In the genomic region with DNA sequence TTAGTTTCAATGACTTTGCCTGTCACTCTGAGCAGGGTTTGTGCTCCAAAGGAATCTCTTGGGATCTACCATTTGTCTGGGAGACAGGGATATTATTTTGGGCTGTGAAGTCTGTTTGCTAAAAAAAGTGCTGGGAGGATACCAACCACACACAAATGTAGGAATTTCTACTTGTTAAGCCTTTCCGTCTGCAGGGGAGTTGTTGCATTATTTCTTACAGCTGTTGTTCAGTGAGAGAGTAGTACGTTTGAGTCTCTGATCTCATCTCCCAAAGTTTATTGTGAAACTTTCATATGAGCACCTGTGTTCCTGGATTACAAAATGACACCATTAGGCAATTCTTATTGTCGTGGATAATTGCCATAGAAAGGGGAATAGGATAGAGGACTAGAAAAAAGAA, we compare ENCODE assay signal across 11 cellular contexts.
DNase-seq lines count a peak whose midpoint lies in the region; ATAC-seq and TF ChIP-seq lines count a peak whose summit lies in the region.
"Had no signal": no experiment of that assay in that cellular context is flagged by ENCODE, and none has a peak within 500 bp of the region (broad histone marks: within the 10 kb centered on the region; RNA-seq: fewer than 3 reads in every experiment).

No MANE protein-coding gene starts in this region.

- no peak overlapping the region for H2BK12ac ChIP-seq in neuronal stem cell (ENCODE audit: low read length)

- CTCF ChIA-PET in HCT116 (lab: Charles Lee), result no interaction called here

- no peaks in the 10 kb centered on the region for H3K79me1 ChIP-seq in neuronal stem cell (ENCODE audit: low read depth, low read length)

- DNase-seq in HCT116 (ENCODE audit: low read depth, low spot score) (no peak), left ventricle myocardium inferior (no peak), neuronal stem cell (ENCODE audit: low spot score) (peak; percentile 17), NCI-H2227 (lab: John Stamatoyannopoulos, UW; ENCODE audit: unreplicated experiment) (no peak), ovary (no peak)
- DNase-seq in activated effector memory CD4-positive, alpha-beta T cell treated with anti-CD3 and anti-CD28 coated beads, Interleukin-2, amount 50 U/mL, for 16 hours, result no peak
- DNase-seq: activated B cell treated with CpG ODN at 0.5 μM for 24 hours, EL, SHP77 had no signal

- no peaks in the 10 kb centered on the region for H4K20me1 ChIP-seq in HCT116 (ENCODE audit: insufficient read depth)

- no peak overlapping the region for H2AK5ac ChIP-seq in neuronal stem cell (ENCODE audit: low read depth, low read length)

- RAD21 ChIA-PET in HCT116 (lab: Charles Lee; ENCODE audit: low non-redundant PET in 1 of 2, low total read pairs in 2 of 2, uncharacterized antibody in 2 of 2, unreplicated experiment in 2 of 2), result no interaction called here

- no peak overlapping the region for H3K18ac ChIP-seq in neuronal stem cell (ENCODE audit: low read length)

- H2BK5ac ChIP-seq in neuronal stem cell (ENCODE audit: low read length), result no peak overlapping the region

- no peak overlapping the region for H4K8ac ChIP-seq in neuronal stem cell (ENCODE audit: low read depth, low read length)

- H3K9ac ChIP-seq in HCT116 (ENCODE audit: low read length) (no peak overlapping the region), neuronal stem cell (ENCODE audit: low read depth, low read length, poor library complexity) (no peak overlapping the region)

- H3K9me3 ChIP-seq in HCT116 (ENCODE audit: control insufficient read depth in 1 of 2, insufficient read depth in 1 of 2, low read depth in 1 of 2, low read length in 2 of 2) (no peaks in the 10 kb centered on the region), left ventricle myocardium inferior (replicated peaks) (no peaks in the 10 kb centered on the region), neuronal stem cell (replicated peaks in 1 of 2; ENCODE audit: control insufficient read depth in 2 of 2, insufficient read depth in 1 of 2, low read depth in 1 of 2, low read length in 2 of 2) (no peaks in the 10 kb centered on the region), ovary (no peaks in the 10 kb centered on the region)

- H2AFZ ChIP-seq in HCT116 (ENCODE audit: low read depth, low read length, poor library complexity, severe bottlenecking) (peak overlapping the region; percentile 51), neuronal stem cell (ENCODE audit: low read length) (peak overlapping the region; percentile 64)

- no peak overlapping the region for H2BK120ac ChIP-seq in neuronal stem cell (ENCODE audit: low read depth, low read length)

- no peaks in the 10 kb centered on the region for H3K9me3 Mint-ChIP-seq in brain
- H3K9me3 Mint-ChIP-seq: activated B cell treated with CpG ODN at 0.5 μM for 24 hours had no signal

- peak overlapping the region; percentile 57 to 97 (median 92) for H3K27ac Mint-ChIP-seq in brain
- H3K27ac Mint-ChIP-seq: activated B cell treated with CpG ODN at 0.5 μM for 24 hours had no signal

- H3K14ac ChIP-seq in neuronal stem cell (ENCODE audit: low read length), result no peak overlapping the region

- H3K4ac ChIP-seq in neuronal stem cell (ENCODE audit: low read length), result no peak overlapping the region

- BruUV-seq in HCT116 (replicated peaks; lab: Mats Ljungman, UMichigan), result no TSS peak

- H3K36me3 Mint-ChIP-seq in brain, result no peaks in the 10 kb centered on the region

- H3K79me2 ChIP-seq in HCT116 (ENCODE audit: insufficient read depth, low read length), result no peaks in the 10 kb centered on the region

- no CpG with 5 or more reads among the region's 3 CpGs for WGBS in neuronal stem cell (ENCODE audit: extremely low coverage in 2 of 2, insufficient read length in 2 of 2, insufficient replicate concordance in 1 of 2), 2 donors
- 3 to 15% (median 6%) methylated on average over 3 of the region's 3 CpGs for WGBS in ovary, 3 donors

- TF ChIP-seq EP300 in ovary (IDR thresholded peaks at IDR 0.05), result no peak

- H3K4me1 Mint-ChIP-seq in brain, result peaks cover 55% of the 10 kb centered on the region
- H3K4me1 Mint-ChIP-seq: activated B cell treated with CpG ODN at 0.5 μM for 24 hours had no signal

- no peak for TF ChIP-seq POLR2A in HCT116 (IDR thresholded peaks at IDR 0.05; ENCODE audit: borderline replicate concordance, extremely low read depth, insufficient read depth, insufficient read length)
- TF ChIP-seq POLR2A in ovary (IDR thresholded peaks at IDR 0.05), result no peak

- peak overlapping the region; percentile 57 for H3K4me2 ChIP-seq in HCT116 (ENCODE audit: low read length)
- no peak overlapping the region for H3K4me2 ChIP-seq in neuronal stem cell (ENCODE audit: insufficient read depth, low read length, poor library complexity, severe bottlenecking)

- no peak overlapping the region for H3K23ac ChIP-seq in neuronal stem cell (ENCODE audit: low read depth, low read length, poor library complexity)

- H3K4me3 ChIP-seq in HCT116 (replicated peaks in 1 of 2; ENCODE audit: low read depth in 1 of 2, low read length in 2 of 2), result no peak overlapping the region
- H3K4me3 ChIP-seq in left ventricle myocardium inferior, result no peak overlapping the region
- H3K4me3 ChIP-seq in neuronal stem cell (ENCODE audit: low read length in 2 of 2), result no peak overlapping the region
- no peak overlapping the region for H3K4me3 ChIP-seq in ovary

- ATAC-seq in HCT116, result 0 out of 2 replicates have a peak, but pooled peaks have one; percentile 24
- no peak for ATAC-seq in HG02938 (IDR thresholded peaks at IDR 0.05; ENCODE audit: unreplicated experiment)

- H3K9me2 ChIP-seq in HCT116 (ENCODE audit: insufficient read depth), result no peaks in the 10 kb centered on the region

- POLR2A ChIA-PET in HCT116 (lab: Charles Lee), result no interaction called here

- H3K4me1 ChIP-seq in HCT116 (ENCODE audit: control insufficient read depth in 1 of 2, insufficient read depth in 2 of 2, low read length in 2 of 2) (peaks cover 7 to 15% of the 10 kb centered on the region in 2 experiments; a peak in 3 of 4 replicates), left ventricle myocardium inferior (peaks cover 18% of the 10 kb centered on the region), neuronal stem cell (ENCODE audit: control insufficient read depth in 2 of 2, insufficient read depth in 1 of 2, low read depth in 1 of 2, low read length in 2 of 2) (peaks cover 6 to 27% of the 10 kb centered on the region in 2 donors), ovary (ENCODE audit: insufficient read depth) (no peaks in the 10 kb centered on the region)

- TF ChIP-seq RAD21 in HCT116 (IDR thresholded peaks at IDR 0.05; ENCODE audit: low read depth), result no peak

- peak overlapping the region; percentile 42 to 72 (median 61) for H3K4me3 Mint-ChIP-seq in brain
- H3K4me3 Mint-ChIP-seq: activated B cell treated with CpG ODN at 0.5 μM for 24 hours had no signal

- no peaks in the 10 kb centered on the region for H3K27me3 ChIP-seq in HCT116 (ENCODE audit: insufficient read depth, low read length)
- no peaks in the 10 kb centered on the region for H3K27me3 ChIP-seq in left ventricle myocardium inferior (ENCODE audit: low read depth)
- H3K27me3 ChIP-seq in neuronal stem cell (ENCODE audit: control insufficient read depth in 3 of 3, insufficient read depth in 3 of 3, low read depth in 1 of 3, low read length in 3 of 3), result no peaks in the 10 kb centered on the region
- H3K27me3 ChIP-seq in ovary, result no peaks in the 10 kb centered on the region

- no peak overlapping the region for H2BK15ac ChIP-seq in neuronal stem cell (ENCODE audit: low read length)

- H3K27ac ChIP-seq in HCT116 (ENCODE audit: low read depth, low read length) (no peak overlapping the region), left ventricle myocardium inferior (replicated peaks) (peak overlapping the region; percentile 36), neuronal stem cell (replicated peaks; ENCODE audit: low read length) (peak overlapping the region; percentile 68), ovary (no peak overlapping the region)

- intact Hi-C loops in HCT116 (cut with micrococcal nuclease), result no loop called here
- intact Hi-C loops in left ventricle myocardium inferior (cut with micrococcal nuclease), result no loop called here
- intact Hi-C loops in ovary (cut with DNase I), result no loop called here

- H3K27me3 Mint-ChIP-seq in brain, result peaks cover 3% of the 10 kb centered on the region

- H3K36me3 ChIP-seq in HCT116 (ENCODE audit: control insufficient read depth in 1 of 2, insufficient read depth in 2 of 2, low read length in 2 of 2), result no peaks in the 10 kb centered on the region
- no peaks in the 10 kb centered on the region for H3K36me3 ChIP-seq in left ventricle myocardium inferior
- no peaks in the 10 kb centered on the region for H3K36me3 ChIP-seq in neuronal stem cell (replicated peaks in 1 of 2; ENCODE audit: control insufficient read depth in 2 of 2, insufficient read depth in 2 of 2, low read length in 2 of 2)
- H3K36me3 ChIP-seq in ovary, result no peaks in the 10 kb centered on the region

- no peak overlapping the region for H4K91ac ChIP-seq in neuronal stem cell (ENCODE audit: low read depth, low read length, poor library complexity)

- TF ChIP-seq CTCF in HCT116 (IDR thresholded peaks at IDR 0.05 in 2 of 3, conservative IDR thresholded peaks at IDR 0.05 in 1 of 3; ENCODE audit: borderline replicate concordance in 1 of 3, insufficient read depth in 1 of 3, low read depth in 2 of 3, low read length in 2 of 3) (no peak), brain (conservative IDR thresholded peaks at IDR 0.05) (no peak), left ventricle myocardium inferior (IDR thresholded peaks at IDR 0.05; ENCODE audit: borderline replicate concordance) (no peak), ovary (IDR thresholded peaks at IDR 0.05) (no peak)

TF ChIP-seq in HCT116, 20 proteins besides CTCF, POLR2A, EP300 and RAD21 (continues in another document):
- TF ChIP-seq ZNF274 (IDR thresholded peaks at IDR 0.05; ENCODE audit: low read depth, low read length), result no peak
- no peak for TF ChIP-seq TCF7L2 (IDR thresholded peaks at IDR 0.05; ENCODE audit: borderline replicate concordance, extremely low read depth, insufficient read depth, insufficient read length)
- TF ChIP-seq JUND (IDR thresholded peaks at IDR 0.05), result no peak
- TF ChIP-seq YY1 (IDR thresholded peaks at IDR 0.05; ENCODE audit: extremely low read depth, insufficient replicate concordance, low read depth, low read length), result no peak
- TF ChIP-seq, protein P1, sequence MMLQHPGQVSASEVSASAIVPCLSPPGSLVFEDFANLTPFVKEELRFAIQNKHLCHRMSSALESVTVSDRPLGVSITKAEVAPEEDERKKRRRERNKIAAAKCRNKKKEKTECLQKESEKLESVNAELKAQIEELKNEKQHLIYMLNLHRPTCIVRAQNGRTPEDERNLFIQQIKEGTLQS (IDR thresholded peaks at IDR 0.05), result no peak

Comparison
In these comparisons a context has a peak if more than half of its experiments do, and no peak if none do; other contexts are left out.
1. H3K27ac ChIP-seq: peak in left ventricle myocardium inferior (single experiment) and neuronal stem cell (single experiment); none in HCT116 (single experiment) and ovary (0 of 2).